ENCODE assay signal across 28 cellular contexts in genomic region chr13:27970382-27971235, GRCh38. TPM values are rescaled to one million over a fixed set of nuclear protein-coding genes. Genes with fewer than 3 reads are reported as not detected.
DNase-seq lines count a peak whose midpoint lies in the region; ATAC-seq and TF ChIP-seq lines count a peak whose summit lies in the region.
"Had no signal": no experiment of that assay in that cellular context is flagged by ENCODE, and none has a peak within 500 bp of the region (broad histone marks: within the 10 kb centered on the region; RNA-seq: fewer than 3 reads in every experiment).

No MANE protein-coding gene starts in this region.

- peak overlapping the region; percentile 36 for H3K4me2 ChIP-seq in neural progenitor cell
- H3K4me2 ChIP-seq: BLaER1 had no signal

- H3K27me3 ChIP-seq in iPS-18a (ENCODE audit: control insufficient read depth, insufficient read depth, low read length) (peaks cover 100% of the 10 kb centered on the region), neural progenitor cell (peaks cover 100% of the 10 kb centered on the region), SJCRH30 (no peaks in the 10 kb centered on the region; the same call in none of the 2 replicates)

- peaks cover 38% of the 10 kb centered on the region for H3K4me1 Mint-ChIP-seq in activated T-cell treated with anti-CD3 and anti-CD28 coated beads, Interleukin-2, amount 50 U/mL, for 72 hours (ENCODE audit: low read depth)
- H3K4me1 Mint-ChIP-seq in neural progenitor cell, result peaks cover 33% of the 10 kb centered on the region

- no peaks in the 10 kb centered on the region for H3K79me2 ChIP-seq in neural progenitor cell (ENCODE audit: low read depth)

- peaks cover 20% of the 10 kb centered on the region for H3K4me1 ChIP-seq in iPS-18a (ENCODE audit: control insufficient read depth, low read depth, low read length)
- H3K4me1 ChIP-seq in neural progenitor cell, result peaks cover 61% of the 10 kb centered on the region
- peaks cover 5% of the 10 kb centered on the region; the same call in 1 of the 2 replicates for H3K4me1 ChIP-seq in SJCRH30
- H3K4me1 ChIP-seq: adrenal gland, BLaER1, pancreas, SJSA1 had no signal

- DNase-seq in activated T-cell treated with anti-CD3 and anti-CD28 coated beads, Interleukin-2, amount 50 U/mL, for 72 hours, result no peak
- no peak for DNase-seq in activated T-cell treated with anti-CD3 and anti-CD28 coated beads, Interleukin-2, amount 50 U/mL, for 1 hour
- DNase-seq in neural progenitor cell (ENCODE audit: low spot score) (peak; percentile 46), SJCRH30 (no peak), CD1c-positive myeloid dendritic cell (ENCODE audit: extremely low spot score) (no peak)
- DNase-seq: activated B cell treated with CpG ODN at 0.5 μM for 24 hours; activated effector memory CD4-positive, alpha-beta T cell treated with Interleukin-2 at 50 U/mL for 16 hours; adrenal gland; dermis blood vessel endothelial cell; DMS 273 treated with DMSO at 0.1 percent for 48 hours; erythroblast; GDM1; left ventricle myocardium inferior; NCI-H1436 treated with DMSO at 0.1 percent for 48 hours; NCI-H2171 treated with DMSO at 0.1 percent for 48 hours; NCI-H526 treated with DMSO at 0.1 percent for 48 hours; stimulated activated CD4-positive, alpha-beta T cell treated with anti-CD3 and anti-CD28 coated beads, Interleukin-1b, Interleukin-23, amount 100 ng/mL, for 48 hours had no signal

- H3K27ac Mint-ChIP-seq in activated T-cell treated with anti-CD3 and anti-CD28 coated beads, Interleukin-2, amount 50 U/mL, for 72 hours, result peak overlapping the region; percentile 50
- no peak overlapping the region for H3K27ac Mint-ChIP-seq in neural progenitor cell
- H3K27ac Mint-ChIP-seq: activated B cell treated with CpG ODN at 0.5 μM for 24 hours had no signal

- no peaks in the 10 kb centered on the region for H3K36me3 ChIP-seq in iPS-18a (ENCODE audit: control insufficient read depth, low read depth, low read length)
- no peaks in the 10 kb centered on the region for H3K36me3 ChIP-seq in neural progenitor cell
- no peaks in the 10 kb centered on the region for H3K36me3 ChIP-seq in SJCRH30
- H3K36me3 ChIP-seq: adrenal gland, BLaER1, left ventricle myocardium inferior, pancreas, SJSA1 had no signal

- ATAC-seq in activated T-cell treated with anti-CD3 and anti-CD28 coated beads, Interleukin-2, amount 50 U/mL, for 72 hours (replicated peaks in 1 of 2), result no peak
- ATAC-seq in HG03342 (IDR thresholded peaks at IDR 0.05; ENCODE audit: unreplicated experiment) (no peak), GM19328 (IDR thresholded peaks at IDR 0.05; ENCODE audit: unreplicated experiment) (no peak)
- ATAC-seq: GM12878, pancreas had no signal

- no peak overlapping the region for H3K9ac ChIP-seq in iPS-18a (ENCODE audit: low read length)
- no peak overlapping the region for H3K9ac ChIP-seq in neural progenitor cell
- H3K9ac ChIP-seq: BLaER1 had no signal

- peak overlapping the region; percentile 10 to 34 for H3K4me3 Mint-ChIP-seq in activated T-cell treated with anti-CD3 and anti-CD28 coated beads, Interleukin-2, amount 50 U/mL, for 72 hours
- no peak overlapping the region for H3K4me3 Mint-ChIP-seq in neural progenitor cell
- H3K4me3 Mint-ChIP-seq: activated B cell treated with CpG ODN at 0.5 μM for 24 hours had no signal

- H3K27me3 Mint-ChIP-seq in activated T-cell treated with anti-CD3 and anti-CD28 coated beads, Interleukin-2, amount 50 U/mL, for 72 hours (ENCODE audit: low read depth), result peaks cover 86% of the 10 kb centered on the region
- H3K27me3 Mint-ChIP-seq in neural progenitor cell (ENCODE audit: insufficient read depth, low read depth), result peaks cover 88% of the 10 kb centered on the region

- H3F3A ChIP-seq in neural progenitor cell (ENCODE audit: low read depth), result peaks cover 50% of the 10 kb centered on the region

- H3K36me3 Mint-ChIP-seq in activated T-cell treated with anti-CD3 and anti-CD28 coated beads, Interleukin-2, amount 50 U/mL, for 72 hours (ENCODE audit: insufficient read depth in 2 of 2), result peaks cover 0 to 3% of the 10 kb centered on the region in 2 donors
- H3K36me3 Mint-ChIP-seq in neural progenitor cell, result no peaks in the 10 kb centered on the region

- H3K4me3 ChIP-seq in iPS-18a (ENCODE audit: low read length), result peak overlapping the region; percentile 1
- H3K4me3 ChIP-seq in neural progenitor cell, result peak overlapping the region; percentile 1
- no peak overlapping the region for H3K4me3 ChIP-seq in SJCRH30
- H3K4me3 ChIP-seq: adrenal gland, BLaER1, GM12878, left ventricle myocardium inferior, pancreas, SJSA1 had no signal

- H2AFZ ChIP-seq in neural progenitor cell (replicated peaks), result no peak overlapping the region

- H3K9me3 Mint-ChIP-seq in activated T-cell treated with anti-CD3 and anti-CD28 coated beads, Interleukin-2, amount 50 U/mL, for 72 hours, result no peaks in the 10 kb centered on the region
- peaks cover 3% of the 10 kb centered on the region for H3K9me3 Mint-ChIP-seq in neural progenitor cell
- H3K9me3 Mint-ChIP-seq: activated B cell treated with CpG ODN at 0.5 μM for 24 hours had no signal

- H3K27ac ChIP-seq in iPS-18a (ENCODE audit: low read length) (no peak overlapping the region), neural progenitor cell (no peak overlapping the region), SJCRH30 (no peak overlapping the region)
- H3K27ac ChIP-seq: adrenal gland, BLaER1, left ventricle myocardium inferior, pancreas, SJSA1 had no signal

- TF ChIP-seq CTCF in neural progenitor cell (IDR thresholded peaks at IDR 0.05), result no peak

- H4K20me1 ChIP-seq in neural progenitor cell (ENCODE audit: low read depth), result peaks cover 95% of the 10 kb centered on the region

- no peaks in the 10 kb centered on the region for H3K9me3 ChIP-seq in iPS-18a (ENCODE audit: control insufficient read depth, low read depth, low read length)
- H3K9me3 ChIP-seq in neural progenitor cell (ENCODE audit: low read depth), result no peaks in the 10 kb centered on the region
- H3K9me3 ChIP-seq in SJCRH30 (replicated peaks), result no peaks in the 10 kb centered on the region
- H3K9me3 ChIP-seq: adrenal gland, left ventricle myocardium inferior, pancreas, SJSA1 had no signal

RNA-seq across cellular contexts. Expression of gene CDX2, which starts 1.5 kb away (rescaled TPM):
- not detected for total RNA-seq in activated T-cell treated with anti-CD3 and anti-CD28 coated beads, Interleukin-2, amount 50 U/mL, for 72 hours
- not detected in 2 replicates for total RNA-seq in neural progenitor cell (ENCODE audit: low replicate concordance)
- not detected in 2 replicates for total RNA-seq in SJCRH30 (2014; rRNA removed; shearing (Covaris generic))
- total RNA-seq: activated B cell treated with CpG ODN at 0.5 μM for 24 hours; activated CD8-positive, alpha-beta memory T cell treated with anti-CD3 and anti-CD28 coated beads for 36 hours; dermis blood vessel endothelial cell; frontal cortex; left ventricle myocardium inferior; SJSA1; T-helper 2 cell treated with Interferon-gamma antibody and Interleukin-4, amounts not matched to agents 100 ng/mL and 5 ng/mL, for 36 hours; urinary bladder had no signal

RNA-seq across cellular contexts. Expression of gene URAD, which starts 17.9 kb away (rescaled TPM):
- not detected for total RNA-seq in activated T-cell treated with anti-CD3 and anti-CD28 coated beads, Interleukin-2, amount 50 U/mL, for 72 hours
- not detected in 2 replicates for total RNA-seq in neural progenitor cell (ENCODE audit: low replicate concordance)
- not detected in 2 replicates for total RNA-seq in SJCRH30 (2014; rRNA removed; shearing (Covaris generic))
- total RNA-seq: activated B cell treated with CpG ODN at 0.5 μM for 24 hours; activated CD8-positive, alpha-beta memory T cell treated with anti-CD3 and anti-CD28 coated beads for 36 hours; adrenal gland; dermis blood vessel endothelial cell; frontal cortex; GM12878; left ventricle myocardium inferior; pancreas; SJSA1; T-helper 2 cell treated with Interferon-gamma antibody and Interleukin-4, amounts not matched to agents 100 ng/mL and 5 ng/mL, for 36 hours; urinary bladder had no signal

RNA-seq across cellular contexts. Expression of gene PDX1, which starts 50.8 kb away (rescaled TPM):
- not detected for total RNA-seq in activated T-cell treated with anti-CD3 and anti-CD28 coated beads, Interleukin-2, amount 50 U/mL, for 72 hours
- not detected in 2 replicates for total RNA-seq in neural progenitor cell (ENCODE audit: low replicate concordance)
- total RNA-seq in SJCRH30 (2014; rRNA removed; shearing (Covaris generic)), result not detected in 2 replicates
- total RNA-seq: activated B cell treated with CpG ODN at 0.5 μM for 24 hours; activated CD8-positive, alpha-beta memory T cell treated with anti-CD3 and anti-CD28 coated beads for 36 hours; adrenal gland; dermis blood vessel endothelial cell; frontal cortex; GM12878; left ventricle myocardium inferior; SJSA1; T-helper 2 cell treated with Interferon-gamma antibody and Interleukin-4, amounts not matched to agents 100 ng/mL and 5 ng/mL, for 36 hours; urinary bladder had no signal
